ENCODE assay signal across 8 cellular contexts in genomic region chr9:135085830-135086546, GRCh38. TPM values are rescaled to one million over a fixed set of nuclear protein-coding genes. Genes with fewer than 3 reads are reported as not detected.
A peak's percentile ranks its signal among the peaks of the same experiment; 100 is the strongest.
DNase-seq lines count a peak whose midpoint lies in the region; ATAC-seq and TF ChIP-seq lines count a peak whose summit lies in the region.

No MANE protein-coding gene starts in this region.

- H3K4me3 Mint-ChIP-seq in activated T-cell treated with anti-CD3 and anti-CD28 coated beads, Interleukin-2, amount 50 U/mL, for 4 hours = no peak overlapping the region
- H3K4me3 Mint-ChIP-seq in activated T-cell treated with anti-CD3 and anti-CD28 coated beads, Interleukin-2, amount 50 U/mL, for 72 hours = peak overlapping the region; percentile 54 to 62
- no peak overlapping the region for H3K4me3 Mint-ChIP-seq in osteocyte (ENCODE audit: unreplicated experiment)

- DNase-seq in activated T-cell treated with anti-CD3 and anti-CD28 coated beads for 48 hours (ENCODE audit: low read depth) = peak; percentile 55
- no peak for DNase-seq in activated T-cell treated with anti-CD3 and anti-CD28 coated beads, Interleukin-2, amount 50 U/mL, for 4 hours
- peak; percentile 44 for DNase-seq in NCI-H2171 (lab: John Stamatoyannopoulos, UW)
- DNase-seq in activated T-cell treated with anti-CD3 and anti-CD28 coated beads, Interleukin-2, amount 50 U/mL, for 72 hours = peak; percentile 53 to 70
- DNase-seq in glomerular endothelial cell (ENCODE audit: extremely low read depth, low read depth, low spot score) = peak; percentile 25
- no peak for DNase-seq in osteocyte (ENCODE audit: extremely low spot score, unreplicated experiment)

- peak; percentile 80 for TF ChIP-seq CTCF in osteocyte (IDR thresholded peaks at IDR 0.05)

- H3K4me1 Mint-ChIP-seq in activated T-cell treated with anti-CD3 and anti-CD28 coated beads, Interleukin-2, amount 50 U/mL, for 4 hours (ENCODE audit: low read depth) = peaks cover 6% of the 10 kb centered on the region
- peaks cover 5% of the 10 kb centered on the region for H3K4me1 Mint-ChIP-seq in activated T-cell treated with anti-CD3 and anti-CD28 coated beads, Interleukin-2, amount 50 U/mL, for 72 hours (ENCODE audit: low read depth)
- H3K4me1 Mint-ChIP-seq in osteocyte (ENCODE audit: unreplicated experiment) = peaks cover 5% of the 10 kb centered on the region

- H3K36me3 Mint-ChIP-seq in activated T-cell treated with anti-CD3 and anti-CD28 coated beads, Interleukin-2, amount 50 U/mL, for 4 hours (ENCODE audit: insufficient read depth) = no peaks in the 10 kb centered on the region
- no peaks in the 10 kb centered on the region for H3K36me3 Mint-ChIP-seq in activated T-cell treated with anti-CD3 and anti-CD28 coated beads, Interleukin-2, amount 50 U/mL, for 72 hours (ENCODE audit: insufficient read depth in 2 of 2)
- H3K36me3 Mint-ChIP-seq in osteocyte (ENCODE audit: unreplicated experiment) = no peaks in the 10 kb centered on the region

- H3K27ac Mint-ChIP-seq in activated T-cell treated with anti-CD3 and anti-CD28 coated beads, Interleukin-2, amount 50 U/mL, for 72 hours = no peak overlapping the region
- H3K27ac Mint-ChIP-seq in osteocyte (ENCODE audit: unreplicated experiment) = no peak overlapping the region

- no peak for ATAC-seq in activated T-cell treated with anti-CD3 and anti-CD28 coated beads, Interleukin-2, amount 50 U/mL, for 4 hours
- ATAC-seq in activated T-cell treated with anti-CD3 and anti-CD28 coated beads, Interleukin-2, amount 50 U/mL, for 72 hours (replicated peaks in 1 of 2) = peak; percentile 49 to 53
- ATAC-seq in HG03469 (IDR thresholded peaks at IDR 0.05; ENCODE audit: unreplicated experiment) = no peak
- ATAC-seq in GM21526 (IDR thresholded peaks at IDR 0.05; ENCODE audit: low FRiP score, unreplicated experiment) = no peak

- H3K9me3 Mint-ChIP-seq in activated T-cell treated with anti-CD3 and anti-CD28 coated beads, Interleukin-2, amount 50 U/mL, for 4 hours = no peaks in the 10 kb centered on the region
- H3K9me3 Mint-ChIP-seq in activated T-cell treated with anti-CD3 and anti-CD28 coated beads, Interleukin-2, amount 50 U/mL, for 72 hours = no peaks in the 10 kb centered on the region
- no peaks in the 10 kb centered on the region for H3K9me3 Mint-ChIP-seq in osteocyte (ENCODE audit: unreplicated experiment)

- H3K27me3 Mint-ChIP-seq in activated T-cell treated with anti-CD3 and anti-CD28 coated beads, Interleukin-2, amount 50 U/mL, for 4 hours (ENCODE audit: low read depth) = peaks cover 58% of the 10 kb centered on the region
- H3K27me3 Mint-ChIP-seq in activated T-cell treated with anti-CD3 and anti-CD28 coated beads, Interleukin-2, amount 50 U/mL, for 72 hours (ENCODE audit: low read depth) = peaks cover 39% of the 10 kb centered on the region
- peaks cover 36% of the 10 kb centered on the region for H3K27me3 Mint-ChIP-seq in osteocyte (ENCODE audit: unreplicated experiment)

RNA-seq across cellular contexts. Expression of gene OLFM1, which starts 1.5 kb away (rescaled TPM):
- under 1 TPM in 2 of 3 donors, not detected in 1; 0.22 to 0.26 TPM for total RNA-seq in activated T-cell treated with anti-CD3 and anti-CD28 coated beads, Interleukin-2, amount 50 U/mL, for 4 hours
- total RNA-seq in activated T-cell treated with anti-CD3 and anti-CD28 coated beads, Interleukin-2, amount 50 U/mL, for 72 hours = under 1 TPM in 1 of 2 donors, not detected in 1; 0.70 TPM
- total RNA-seq in glomerular endothelial cell (0.19 and 0.58 TPM in 2 replicates), osteocyte (0.83 and 1.3 TPM in 2 replicates)

Comparison
In these comparisons a context has a peak if more than half of its experiments do, and no peak if none do; other contexts are left out.
1. DNase-seq: peak in activated T-cell treated with anti-CD3 and anti-CD28 coated beads for 48 hours (single experiment), NCI-H2171 (single experiment), activated T-cell treated with anti-CD3 and anti-CD28 coated beads, Interleukin-2, amount 50 U/mL, for 72 hours (2 of 2) and glomerular endothelial cell (single experiment); none in activated T-cell treated with anti-CD3 and anti-CD28 coated beads, Interleukin-2, amount 50 U/mL, for 4 hours (single experiment) and osteocyte (single experiment).
2. ATAC-seq: peak in activated T-cell treated with anti-CD3 and anti-CD28 coated beads, Interleukin-2, amount 50 U/mL, for 72 hours (2 of 2); none in activated T-cell treated with anti-CD3 and anti-CD28 coated beads, Interleukin-2, amount 50 U/mL, for 4 hours (0 of 2), HG03469 (single experiment) and GM21526 (single experiment).
3. H3K4me3 Mint-ChIP-seq: peak in activated T-cell treated with anti-CD3 and anti-CD28 coated beads, Interleukin-2, amount 50 U/mL, for 72 hours (2 of 2); none in activated T-cell treated with anti-CD3 and anti-CD28 coated beads, Interleukin-2, amount 50 U/mL, for 4 hours (single experiment) and osteocyte (single experiment).